ENCODE assay signal across 7 cellular contexts in genomic region chr10:87081574-87081973, GRCh38. TPM values are rescaled to one million over a fixed set of nuclear protein-coding genes. Genes with fewer than 3 reads are reported as not detected.
A peak's percentile ranks its signal among the peaks of the same experiment; 100 is the strongest.
DNase-seq lines count a peak whose midpoint lies in the region; ATAC-seq and TF ChIP-seq lines count a peak whose summit lies in the region.
"Not testable (repeated sequence)": the region's sequence is repeated elsewhere in the genome, so short reads cannot be mapped to it uniquely, and the experiment has no call there.

No MANE protein-coding gene starts in this region.

- not testable (repeated sequence) for H3K27me3 ChIP-seq in PC-9 (ENCODE audit: insufficient read depth, low read depth); foreskin keratinocyte; lower lobe of right lung (ENCODE audit: low read depth); skeletal muscle satellite cell (ENCODE audit: control insufficient read depth, insufficient read depth, low read length); tibial artery

- H3K9me2 ChIP-seq in PC-9 (ENCODE audit: insufficient read depth): not testable (repeated sequence)

- H3K4me3 Mint-ChIP-seq in activated naive CD4-positive, alpha-beta T cell treated with anti-CD3 and anti-CD28 coated beads, Interleukin-2, amount 50 U/mL, for 24 hours; chondrocyte (ENCODE audit: unreplicated experiment): not testable (repeated sequence)

- H3K36me3 ChIP-seq in PC-9 (ENCODE audit: low read depth); lower lobe of right lung; skeletal muscle satellite cell (ENCODE audit: insufficient read depth, low read length); tibial artery: not testable (repeated sequence)

- not testable (repeated sequence) for H3K27me3 Mint-ChIP-seq in activated naive CD4-positive, alpha-beta T cell treated with anti-CD3 and anti-CD28 coated beads, Interleukin-2, amount 50 U/mL, for 24 hours; chondrocyte (ENCODE audit: low read depth)

- not testable (repeated sequence) for H3F3A ChIP-seq in PC-9 (ENCODE audit: insufficient read depth, low read depth)

- BruUV-seq in PC-9 (replicated peaks; lab: Mats Ljungman, UMichigan): not testable (repeated sequence)

- H3K4me2 ChIP-seq in PC-9: not testable (repeated sequence)
- H3K4me2 ChIP-seq in skeletal muscle satellite cell (ENCODE audit: low read length): peak overlapping the region; percentile 57

- H3K9me3 Mint-ChIP-seq in activated naive CD4-positive, alpha-beta T cell treated with anti-CD3 and anti-CD28 coated beads, Interleukin-2, amount 50 U/mL, for 24 hours; chondrocyte (ENCODE audit: low read depth): not testable (repeated sequence)

- H4K20me1 ChIP-seq in PC-9 (ENCODE audit: insufficient read depth): not testable (repeated sequence)

- DNase-seq in PC-9; chondrocyte (ENCODE audit: low spot score); foreskin keratinocyte; lower lobe of right lung; tibial artery: not testable (repeated sequence)

- H3K79me2 ChIP-seq in PC-9 (ENCODE audit: low read depth): peaks cover 46% of the 10 kb centered on the region

- H2AFZ ChIP-seq in PC-9: not testable (repeated sequence)

- H3K9ac ChIP-seq in skeletal muscle satellite cell (ENCODE audit: low read depth, low read length): peak overlapping the region; percentile 83

- CTCF ChIA-PET in PC-9 (lab: Charles Lee): interaction anchor here (0.7 kb wide), 1 partner anchor 667 kb away, joined by 3 read pairs; no protein-coding TSS in a partner anchor

- not testable (repeated sequence) for H3K4me3 ChIP-seq in PC-9; lower lobe of right lung; skeletal muscle satellite cell (ENCODE audit: low read length); tibial artery

- POLR2A ChIA-PET in PC-9 (lab: Charles Lee; ENCODE audit: unreplicated experiment): interaction anchor here (0.8 kb wide), 1 partner anchor 11 kb away, joined by 3 read pairs; no protein-coding TSS in a partner anchor

- H3K4me1 Mint-ChIP-seq in activated naive CD4-positive, alpha-beta T cell treated with anti-CD3 and anti-CD28 coated beads, Interleukin-2, amount 50 U/mL, for 24 hours: peaks cover 53% of the 10 kb centered on the region
- H3K4me1 Mint-ChIP-seq in chondrocyte (ENCODE audit: low read depth): peaks cover 37% of the 10 kb centered on the region

- H3K36me3 Mint-ChIP-seq in activated naive CD4-positive, alpha-beta T cell treated with anti-CD3 and anti-CD28 coated beads, Interleukin-2, amount 50 U/mL, for 24 hours; chondrocyte (ENCODE audit: low read depth): not testable (repeated sequence)

- peaks cover 27% of the 10 kb centered on the region for H3K4me1 ChIP-seq in PC-9 (replicated peaks; ENCODE audit: insufficient read depth)
- peaks cover 32% of the 10 kb centered on the region for H3K4me1 ChIP-seq in foreskin keratinocyte
- peaks cover 41% of the 10 kb centered on the region for H3K4me1 ChIP-seq in lower lobe of right lung
- peaks cover 37% of the 10 kb centered on the region for H3K4me1 ChIP-seq in skeletal muscle satellite cell (ENCODE audit: control insufficient read depth, insufficient read depth, low read length)
- H3K4me1 ChIP-seq in tibial artery: peaks cover 0 to 55% (median 14%) of the 10 kb centered on the region in 4 donors

- ATAC-seq in foreskin keratinocyte: not testable (repeated sequence)
- peak in 1 of 2 donors; percentile 69 for ATAC-seq in lower lobe of right lung

- intact Hi-C loops in PC-9 (cut with micrococcal nuclease; ENCODE audit: unreplicated experiment); lower lobe of right lung (cut with DNase I); tibial artery (cut with DNase I; ENCODE audit: low total_unique reads): not testable (repeated sequence)

- not testable (repeated sequence) for TF ChIP-seq CTCF in PC-9 (conservative IDR thresholded peaks at IDR 0.05); chondrocyte (IDR thresholded peaks at IDR 0.05); foreskin keratinocyte (conservative IDR thresholded peaks at IDR 0.05); lower lobe of right lung (IDR thresholded peaks at IDR 0.05); tibial artery (IDR thresholded peaks at IDR 0.05)

- H3K27ac ChIP-seq in PC-9 (peak overlapping the region; percentile 68; the same call in 1 of the 2 replicates), foreskin keratinocyte (peak overlapping the region; percentile 94), lower lobe of right lung (peak overlapping the region; percentile 71), tibial artery (peak overlapping the region; percentile 29 to 47)

- H3K9me3 ChIP-seq in PC-9 (ENCODE audit: insufficient read depth, low read depth); lower lobe of right lung; skeletal muscle satellite cell (replicated peaks; ENCODE audit: low read length); tibial artery: not testable (repeated sequence)

- H3K27ac Mint-ChIP-seq in activated naive CD4-positive, alpha-beta T cell treated with anti-CD3 and anti-CD28 coated beads, Interleukin-2, amount 50 U/mL, for 24 hours: peak overlapping the region; percentile 84
- H3K27ac Mint-ChIP-seq in chondrocyte (ENCODE audit: unreplicated experiment): peak overlapping the region; percentile 98

RNA-seq across cellular contexts. Expression of gene GLUD1, which starts 13.1 kb away (rescaled TPM):
- total RNA-seq in PC-9 (2021) (93.0 and 105 TPM in 2 replicates), chondrocyte (90.7 to 98.7 TPM (median 94.1 TPM) in 3 replicates), foreskin keratinocyte (98.1 and 120 TPM in 2 replicates), lower lobe of right lung (125 TPM)
- polyA plus RNA-seq in foreskin keratinocyte: 42.4 and 61.8 TPM in 2 replicates
- 183 and 194 TPM in 2 replicates for total RNA-seq in skeletal muscle satellite cell (2012; rRNA removed)

RNA-seq across cellular contexts. Expression of gene SHLD2, which starts 13.4 kb away (rescaled TPM):
- total RNA-seq in PC-9 (2021) (11.3 and 15.9 TPM in 2 replicates), chondrocyte (29.2 to 32.6 TPM (median 29.6 TPM) in 3 replicates), foreskin keratinocyte (22.1 and 23.9 TPM in 2 replicates), lower lobe of right lung (23.2 TPM)
- polyA plus RNA-seq in foreskin keratinocyte: 7.0 and 9.3 TPM in 2 replicates
- total RNA-seq in skeletal muscle satellite cell (2012; rRNA removed): 28.4 and 29.2 TPM in 2 replicates

Comparison
In these comparisons a context has a peak if more than half of its experiments do, and no peak if none do; other contexts are left out.
1. H3K27ac ChIP-seq: peak in every context shown above with its lines; median percentile 94 in foreskin keratinocyte; 71 in lower lobe of right lung; 68 in PC-9; 38 in tibial artery.